ENCODE assay signal across 11 cellular contexts in genomic region chr22:45242778-45243191, GRCh38. TPM values are rescaled to one million over a fixed set of nuclear protein-coding genes. Genes with fewer than 3 reads are reported as not detected.
DNase-seq lines count a peak whose midpoint lies in the region; ATAC-seq, FAIRE-seq and TF ChIP-seq lines count a peak whose summit lies in the region.
"Had no signal": no experiment of that assay in that cellular context is flagged by ENCODE, and none has a peak within 500 bp of the region (broad histone marks: within the 10 kb centered on the region; RNA-seq: fewer than 3 reads in every experiment).

No MANE protein-coding gene starts in this region.

- H3K36me3 ChIP-seq in endothelial cell of umbilical vein (ENCODE audit: control insufficient read depth in 2 of 2, extremely low read depth in 1 of 2, insufficient read depth in 2 of 2, low read length in 2 of 2) = no peaks in the 10 kb centered on the region
- H3K36me3 ChIP-seq in prostate gland = no peaks in the 10 kb centered on the region

- no peak overlapping the region for H3K9ac ChIP-seq in endothelial cell of umbilical vein (replicated peaks; ENCODE audit: extremely low read depth, insufficient read depth, low read length)

- TF ChIP-seq POLR2A in endothelial cell of umbilical vein (IDR thresholded peaks at IDR 0.05; ENCODE audit: low read depth, low read length) (no peak), prostate gland (IDR thresholded peaks at IDR 0.05) (no peak)

- POLR2A ChIA-PET in endothelial cell of umbilical vein (lab: Charles Lee) = no interaction called here

- peaks cover 23% of the 10 kb centered on the region for H3K4me1 ChIP-seq in endothelial cell of umbilical vein (ENCODE audit: control insufficient read depth, extremely low read depth, insufficient read depth, low read length)
- peaks cover 12% of the 10 kb centered on the region for H3K4me1 ChIP-seq in prostate gland (replicated peaks)
- H3K4me1 ChIP-seq: psoas muscle had no signal

- H3K27me3 ChIP-seq in endothelial cell of umbilical vein (ENCODE audit: control insufficient read depth in 2 of 2, insufficient read depth in 2 of 2, low read length in 2 of 2) = no peaks in the 10 kb centered on the region
- no peaks in the 10 kb centered on the region for H3K27me3 ChIP-seq in prostate gland (replicated peaks; ENCODE audit: insufficient read depth)

- no peak overlapping the region for H3K4me2 ChIP-seq in endothelial cell of umbilical vein (ENCODE audit: insufficient read depth, low read length)

- no peak overlapping the region for H3K4me3 ChIP-seq in endothelial cell of umbilical vein (replicated peaks in 1 of 3; ENCODE audit: insufficient read depth in 1 of 3, low read depth in 1 of 3, low read length in 3 of 3)
- H3K4me3 ChIP-seq in prostate gland = no peak overlapping the region
- H3K4me3 ChIP-seq: psoas muscle had no signal

- no peak for TF ChIP-seq CTCF in endothelial cell of umbilical vein (IDR thresholded peaks at IDR 0.05; ENCODE audit: extremely low read depth in 1 of 2, insufficient read depth in 1 of 2, low read depth in 1 of 2, low read length in 2 of 2)
- TF ChIP-seq CTCF in prostate gland (IDR thresholded peaks at IDR 0.05) = peak in 2 of 4 experiments; percentile 10 to 26

- dilution Hi-C loops in endothelial cell of umbilical vein (cut with MboI; ENCODE audit: extremely low pct_ligation_motif_present, low sequenced_read_pairs) = no loop called here

- DNase-seq in ELR (ENCODE audit: low read depth) (peak; percentile 12), NCI-H2196 (lab: John Stamatoyannopoulos, UW; ENCODE audit: unreplicated experiment) (peak; percentile 92), endothelial cell of umbilical vein (ENCODE audit: low read depth, low spot score) (peak; percentile 36), prostate gland (ENCODE audit: low spot score) (peak; percentile 76), NCI-H82 treated with DMSO at 0.1 percent for 48 hours (lab: John Stamatoyannopoulos, UW; ENCODE audit: unreplicated experiment) (no peak), inferior parietal cortex (ENCODE audit: extremely low spot score) (no peak)
- DNase-seq: psoas muscle; stimulated activated naive CD8-positive, alpha-beta T cell treated with anti-CD3 and anti-CD28 coated beads, Interleukin-15, amount 100 ng/mL, for 72 hours had no signal

- 49% methylated on average over 7 of the region's 7 CpGs for whole genome bisulfite sequencing in prostate gland

- H4K20me1 ChIP-seq in endothelial cell of umbilical vein (replicated peaks; ENCODE audit: control insufficient read depth, extremely low read depth, insufficient read depth, low read length) = no peaks in the 10 kb centered on the region

- H3K9me3 ChIP-seq in endothelial cell of umbilical vein (replicated peaks; ENCODE audit: control insufficient read depth, insufficient read depth, low read length) = no peaks in the 10 kb centered on the region
- H3K9me3 ChIP-seq in prostate gland = no peaks in the 10 kb centered on the region
- H3K9me3 ChIP-seq: psoas muscle had no signal

- H2AFZ ChIP-seq in endothelial cell of umbilical vein (ENCODE audit: low read depth, low read length) = no peak overlapping the region

- no peak overlapping the region for H3K27ac ChIP-seq in endothelial cell of umbilical vein (ENCODE audit: insufficient read depth, low read depth, low read length)
- H3K27ac ChIP-seq in prostate gland = peak overlapping the region in 1 of 2 donors; percentile 51
- H3K27ac ChIP-seq: psoas muscle had no signal

- CTCF ChIA-PET in endothelial cell of umbilical vein (lab: Charles Lee) = no interaction called here

- no peaks in the 10 kb centered on the region for H3K9me1 ChIP-seq in endothelial cell of umbilical vein (replicated peaks; ENCODE audit: control insufficient read depth, extremely low read depth, insufficient read depth, low read length)

- peak; percentile 59 for FAIRE-seq in endothelial cell of umbilical vein (lab: Jason Lieb, UNC)

- no TSS peak for BruUV-seq in endothelial cell of umbilical vein (replicated peaks; lab: Mats Ljungman, UMichigan)

- no peaks in the 10 kb centered on the region for H3K79me2 ChIP-seq in endothelial cell of umbilical vein (ENCODE audit: control insufficient read depth, insufficient read depth, low read length)

- ATAC-seq in GM19463 (IDR thresholded peaks at IDR 0.05; ENCODE audit: unreplicated experiment) = no peak
- ATAC-seq: Panc1; psoas muscle; stimulated activated naive CD8-positive, alpha-beta T cell treated with anti-CD3 and anti-CD28 coated beads, Interleukin-15, amount 100 ng/mL, for 72 hours had no signal

- intact Hi-C loops in endothelial cell of umbilical vein (cut with micrococcal nuclease) = loop anchor here (5.0 kb wide), 1 partner anchor 80 kb away; the partner anchor contains the start of gene NUP50
- intact Hi-C loops in prostate gland (cut with DNase I) = loop anchor here (5.0 kb wide), 1 partner anchor 80 kb away; the partner anchor contains the start of gene NUP50

TF ChIP-seq in endothelial cell of umbilical vein, 7 proteins besides CTCF, POLR2A, EP300 and RAD21:
- TF ChIP-seq GATA2 (IDR thresholded peaks at IDR 0.05; ENCODE audit: insufficient read depth, insufficient read length, low read depth, low read length) = no peak
- no peak for TF ChIP-seq POLR2AphosphoS5 (IDR thresholded peaks at IDR 0.05; ENCODE audit: insufficient read depth, low read depth, low read length)

RNA-seq across cellular contexts. Expression of gene KIAA0930, which starts 2.1 kb away (rescaled TPM):
- total RNA-seq in endothelial cell of umbilical vein = 37.9 and 43.4 TPM in 2 replicates
- polyA plus RNA-seq in endothelial cell of umbilical vein = 53.6 and 63.6 TPM in 2 replicates
- polyA plus RNA-seq in endothelial cell of umbilical vein (2011; cell fraction: cytosol; rRNA removed) = 36.7 and 41.5 TPM in 2 replicates
- polyA plus RNA-seq in endothelial cell of umbilical vein (2011; cell fraction: nucleus; rRNA removed) = 85.3 and 92.4 TPM in 2 replicates
- polyA plus RNA-seq in endothelial cell of umbilical vein (2012) = 37.6 and 40.4 TPM in 2 replicates
- 32.3 and 39.4 TPM in 2 replicates for polyA minus RNA-seq in endothelial cell of umbilical vein
- 16.9 TPM for polyA minus RNA-seq in endothelial cell of umbilical vein (2011; cell fraction: cytosol; rRNA and poly(A)+ RNA removed)
- polyA minus RNA-seq in endothelial cell of umbilical vein (2011; cell fraction: nucleus; rRNA and poly(A)+ RNA removed) = 12.5 and 17.3 TPM in 2 replicates
- 10 to 100 TPM; 29.1 to 55.1 TPM for total RNA-seq in prostate gland

RNA-seq across cellular contexts. Expression of gene UPK3A, which starts 42.0 kb away (rescaled TPM):
- total RNA-seq in endothelial cell of umbilical vein = not detected in 2 replicates
- polyA plus RNA-seq in endothelial cell of umbilical vein = not detected in 2 replicates
- not detected in 2 replicates for polyA plus RNA-seq in endothelial cell of umbilical vein (2011; cell fraction: cytosol; rRNA removed)
- polyA plus RNA-seq in endothelial cell of umbilical vein (2011; cell fraction: nucleus; rRNA removed) = not detected in 2 replicates
- not detected in 2 replicates for polyA plus RNA-seq in endothelial cell of umbilical vein (2012)
- polyA minus RNA-seq in endothelial cell of umbilical vein = not detected in 2 replicates
- polyA minus RNA-seq in endothelial cell of umbilical vein (2011; cell fraction: cytosol; rRNA and poly(A)+ RNA removed) = not detected
- not detected in 2 replicates for polyA minus RNA-seq in endothelial cell of umbilical vein (2011; cell fraction: nucleus; rRNA and poly(A)+ RNA removed)
- total RNA-seq in prostate gland = 100 to 1,000 TPM in 1 of 2 donors, 10 to 100 TPM in 1; 12.6 to 103 TPM
- total RNA-seq: fibroblast of lung had no signal
- polyA plus RNA-seq: fibroblast of lung had no signal

Comparison
In these comparisons a context has a peak if more than half of its experiments do, and no peak if none do; other contexts are left out.
1. DNase-seq: peak in ELR (single experiment), NCI-H2196 (single experiment), endothelial cell of umbilical vein (single experiment) and prostate gland (single experiment); none in NCI-H82 treated with DMSO at 0.1 percent for 48 hours (single experiment) and inferior parietal cortex (single experiment).
2. RNA of gene UPK3A, which starts 42.0 kb away (total RNA-seq): 12.6 to 103 TPM in prostate gland; not detected in endothelial cell of umbilical vein; every median in the first group is over 10 times any median in the second.